ENCODE assay signal across 22 cellular contexts in genomic region chr5:22998775-22999174, GRCh38.
"Had no signal": no experiment of that assay in that cellular context is flagged by ENCODE, and none has a peak within 500 bp of the region (broad histone marks: within the 10 kb centered on the region; RNA-seq: fewer than 3 reads in every experiment).

No MANE protein-coding gene starts in this region.

- H3K36me3 ChIP-seq: esophagus squamous epithelium, gastroesophageal sphincter, neutrophil, right lobe of liver, spleen, tibial artery, upper lobe of left lung, uterus had no signal

- DNase-seq: effector memory CD8-positive, alpha-beta T cell; esophagus squamous epithelium; foreskin fibroblast; kidney glomerular epithelial cell; mesendoderm; naive thymus-derived CD4-positive, alpha-beta T cell; psoas muscle; retina; right lobe of liver; spleen; stimulated activated CD4-positive, alpha-beta T cell treated with anti-CD3 and anti-CD28 coated beads, Interleukin-15, amount 100 ng/mL, for 24 hours; stimulated activated CD4-positive, alpha-beta T cell treated with anti-CD3 and anti-CD28 coated beads, Interleukin-1b, Interleukin-23, amount 100 ng/mL, for 48 hours; stimulated activated CD4-positive, alpha-beta T cell treated with anti-CD3 and anti-CD28 coated beads, Interleukin-4, amount 100 ng/mL, for 24 hours; tibial artery; upper lobe of left lung; uterus had no signal

- H3K36me3 Mint-ChIP-seq: naive thymus-derived CD4-positive, alpha-beta T cell; stimulated activated memory B cell treated with anti-CD40 and anti-IgM and Interleukin-4, amounts not matched to agents 10 μg/mL and 1 μg/mL and 100 μg/mL, for 72 hours had no signal

- ATAC-seq: effector memory CD8-positive, alpha-beta T cell; gastroesophageal sphincter; naive thymus-derived CD4-positive, alpha-beta T cell; psoas muscle; right lobe of liver; stimulated activated memory B cell treated with anti-CD40 and anti-IgM and Interleukin-4, amounts not matched to agents 10 μg/mL and 1 μg/mL and 100 μg/mL, for 72 hours had no signal

- H3K9me3 ChIP-seq: esophagus squamous epithelium, gastroesophageal sphincter, neutrophil, psoas muscle, right lobe of liver, tibial artery, upper lobe of left lung, uterus had no signal

- H3K9me3 Mint-ChIP-seq: dendritic cell treated with granulocyte-macrophage colony-stimulating factor and Interleukin-4, amounts not matched to agents 40 ng/mL and 50 ng/mL, for 4 days had no signal

- H3K27ac Mint-ChIP-seq: dendritic cell treated with granulocyte-macrophage colony-stimulating factor and Interleukin-4, amounts not matched to agents 40 ng/mL and 50 ng/mL, for 4 days; effector memory CD8-positive, alpha-beta T cell; naive thymus-derived CD4-positive, alpha-beta T cell; stimulated activated memory B cell treated with anti-CD40 and anti-IgM and Interleukin-4, amounts not matched to agents 10 μg/mL and 1 μg/mL and 100 μg/mL, for 72 hours; stimulated activated naive CD8-positive, alpha-beta T cell treated with anti-CD3 and anti-CD28 coated beads, Interleukin-15, Interleukin-2, amounts not matched to agents 100 ng/mL and 50 ng/mL, for 24 hours had no signal

- H3K4me3 Mint-ChIP-seq: dendritic cell treated with granulocyte-macrophage colony-stimulating factor and Interleukin-4, amounts not matched to agents 40 ng/mL and 50 ng/mL, for 4 days; effector memory CD8-positive, alpha-beta T cell; naive thymus-derived CD4-positive, alpha-beta T cell; stimulated activated memory B cell treated with anti-CD40 and anti-IgM and Interleukin-4, amounts not matched to agents 10 μg/mL and 1 μg/mL and 100 μg/mL, for 72 hours; stimulated activated naive CD8-positive, alpha-beta T cell treated with anti-CD3 and anti-CD28 coated beads, Interleukin-15, Interleukin-2, amounts not matched to agents 100 ng/mL and 50 ng/mL, for 24 hours had no signal

- H3K4me3 ChIP-seq: esophagus squamous epithelium, gastroesophageal sphincter, hepatocyte, psoas muscle, right lobe of liver, spleen, tibial artery, upper lobe of left lung, uterus had no signal

- H3K27me3 Mint-ChIP-seq: dendritic cell treated with granulocyte-macrophage colony-stimulating factor and Interleukin-4, amounts not matched to agents 40 ng/mL and 50 ng/mL, for 4 days; effector memory CD8-positive, alpha-beta T cell; naive thymus-derived CD4-positive, alpha-beta T cell; stimulated activated memory B cell treated with anti-CD40 and anti-IgM and Interleukin-4, amounts not matched to agents 10 μg/mL and 1 μg/mL and 100 μg/mL, for 72 hours; stimulated activated naive CD8-positive, alpha-beta T cell treated with anti-CD3 and anti-CD28 coated beads, Interleukin-15, Interleukin-2, amounts not matched to agents 100 ng/mL and 50 ng/mL, for 24 hours had no signal

- H3K4me1 Mint-ChIP-seq: naive thymus-derived CD4-positive, alpha-beta T cell; stimulated activated memory B cell treated with anti-CD40 and anti-IgM and Interleukin-4, amounts not matched to agents 10 μg/mL and 1 μg/mL and 100 μg/mL, for 72 hours had no signal

- H3K4me1 ChIP-seq: esophagus squamous epithelium, gastroesophageal sphincter, psoas muscle, right lobe of liver, spleen, tibial artery, upper lobe of left lung, uterus had no signal
